1 cellular context compared by ENCODE assay signal in genomic region chr10:72542396-72542815, GRCh38.
TF ChIP-seq lines count a peak whose summit lies in the region.

No MANE protein-coding gene starts in this region.

TF ChIP-seq in K562, 482 proteins besides CTCF, POLR2A, EP300 and RAD21 (continued from another document):
- TF ChIP-seq MITF (IDR thresholded peaks at IDR 0.05) = no peak
TF ChIP-seq in K562: peak in this region for 1.
